Comparison of ENCODE assay signal across 19 cellular contexts in genomic region chr19:10752913-10753285, GRCh38. TPM values are rescaled to one million over a fixed set of nuclear protein-coding genes. Genes with fewer than 3 reads are reported as not detected.
DNase-seq lines count a peak whose midpoint lies in the region; ATAC-seq, FAIRE-seq and TF ChIP-seq lines count a peak whose summit lies in the region.
"Had no signal": no experiment of that assay in that cellular context is flagged by ENCODE, and none has a peak within 500 bp of the region (broad histone marks: within the 10 kb centered on the region; RNA-seq: fewer than 3 reads in every experiment).

No MANE protein-coding gene starts in this region.

- no peak overlapping the region for H3K4me3 Mint-ChIP-seq in activated CD4-positive, alpha-beta memory T cell treated with anti-CD3 and anti-CD28 coated beads for 36 hours
- no peak overlapping the region for H3K4me3 Mint-ChIP-seq in activated CD4-positive, alpha-beta memory T cell treated with anti-CD3 and anti-CD28 coated beads, Interleukin-2, amount 10 ng/mL, durations not matched to agents 7 days and 5 days
- H3K4me3 Mint-ChIP-seq in effector memory CD8-positive, alpha-beta T cell, result no peak overlapping the region
- H3K4me3 Mint-ChIP-seq: brain, mesothelial cell of epicardium had no signal

- DNase-seq in activated CD4-positive, alpha-beta memory T cell treated with anti-CD3 and anti-CD28 coated beads for 36 hours, result no peak
- DNase-seq in activated CD4-positive, alpha-beta memory T cell treated with anti-CD3 and anti-CD28 coated beads, Interleukin-2, amount 10 ng/mL, durations not matched to agents 7 days and 5 days, result no peak
- no peak for DNase-seq in effector memory CD8-positive, alpha-beta T cell
- DNase-seq in pancreas (no peak), HuH-7.5 (ENCODE audit: low spot score) (no peak)
- DNase-seq: activated effector memory CD4-positive, alpha-beta T cell treated with anti-CD3 and anti-CD28 coated beads, Interleukin-2, amount 50 U/mL, for 16 hours; Caco-2; gastrocnemius medialis; NCI-H1417 treated with DMSO at 0.1 percent for 48 hours; NCI-H345; SJCRH30 had no signal

- 96 to 100% methylated on average over 4 of the region's 4 CpGs for WGBS in pancreas, 2 donors

- no peaks in the 10 kb centered on the region for H3K27me3 Mint-ChIP-seq in activated CD4-positive, alpha-beta memory T cell treated with anti-CD3 and anti-CD28 coated beads for 36 hours
- H3K27me3 Mint-ChIP-seq in activated CD4-positive, alpha-beta memory T cell treated with anti-CD3 and anti-CD28 coated beads, Interleukin-2, amount 10 ng/mL, durations not matched to agents 7 days and 5 days, result no peaks in the 10 kb centered on the region
- no peaks in the 10 kb centered on the region for H3K27me3 Mint-ChIP-seq in effector memory CD8-positive, alpha-beta T cell
- H3K27me3 Mint-ChIP-seq: brain had no signal

- H3K36me3 Mint-ChIP-seq in activated CD4-positive, alpha-beta memory T cell treated with anti-CD3 and anti-CD28 coated beads for 36 hours, result peaks cover 2% of the 10 kb centered on the region
- peaks cover 26% of the 10 kb centered on the region for H3K36me3 Mint-ChIP-seq in activated CD4-positive, alpha-beta memory T cell treated with anti-CD3 and anti-CD28 coated beads, Interleukin-2, amount 10 ng/mL, durations not matched to agents 7 days and 5 days (ENCODE audit: low read depth)
- H3K36me3 Mint-ChIP-seq in effector memory CD8-positive, alpha-beta T cell (ENCODE audit: insufficient read depth), result peaks cover 43% of the 10 kb centered on the region
- H3K36me3 Mint-ChIP-seq: mesothelial cell of epicardium had no signal

- intact Hi-C loops in activated CD4-positive, alpha-beta memory T cell treated with anti-CD3 and anti-CD28 coated beads for 36 hours (cut with micrococcal nuclease), result no loop called here
- intact Hi-C loops in pancreas (cut with DNase I), result no loop called here

- POLR2A ChIA-PET in activated CD4-positive, alpha-beta memory T cell treated with anti-CD3 and anti-CD28 coated beads for 36 hours (lab: Charles Lee), result no interaction called here
- POLR2A ChIA-PET in activated CD4-positive, alpha-beta memory T cell treated with anti-CD3 and anti-CD28 coated beads, Interleukin-2, amount 10 ng/mL, durations not matched to agents 7 days and 5 days (lab: Charles Lee), result interaction anchor here (0.6 to 1.2 kb wide), 2 partner anchors 20 to 21 kb away, joined by 3 read pairs; no protein-coding TSS in a partner anchor
- POLR2A ChIA-PET in HEK293 (lab: Yijun Ruan, JAX), result no interaction called here

- H3K4me1 Mint-ChIP-seq in activated CD4-positive, alpha-beta memory T cell treated with anti-CD3 and anti-CD28 coated beads for 36 hours (ENCODE audit: low read depth), result peaks cover 75% of the 10 kb centered on the region
- peaks cover 82% of the 10 kb centered on the region for H3K4me1 Mint-ChIP-seq in activated CD4-positive, alpha-beta memory T cell treated with anti-CD3 and anti-CD28 coated beads, Interleukin-2, amount 10 ng/mL, durations not matched to agents 7 days and 5 days
- H3K4me1 Mint-ChIP-seq in effector memory CD8-positive, alpha-beta T cell (ENCODE audit: low read depth in 2 of 2), result peaks cover 52 to 71% of the 10 kb centered on the region in 2 donors
- H3K4me1 Mint-ChIP-seq: mesothelial cell of epicardium had no signal

- H3K36me3 ChIP-seq in HEK293 (ENCODE audit: control insufficient read depth in 2 of 2, insufficient read depth in 1 of 2, low read length in 2 of 2), result no peaks in the 10 kb centered on the region; a peak in 1 of 3 replicates
- no peaks in the 10 kb centered on the region for H3K36me3 ChIP-seq in pancreas
- H3K36me3 ChIP-seq: gastrocnemius medialis, SJCRH30 had no signal

- H3K4me3 ChIP-seq in HEK293 (ENCODE audit: low read depth, low read length) (no peak overlapping the region), pancreas (no peak overlapping the region)
- H3K4me3 ChIP-seq: gastrocnemius medialis, SJCRH30 had no signal

- CTCF ChIA-PET in activated CD4-positive, alpha-beta memory T cell treated with anti-CD3 and anti-CD28 coated beads for 36 hours (lab: Charles Lee), result interaction anchor here (2.8 kb wide), 1 partner anchor 36 kb away, joined by 10 read pairs; the partner anchor contains the start of gene DNM2
- CTCF ChIA-PET in activated CD4-positive, alpha-beta memory T cell treated with anti-CD3 and anti-CD28 coated beads, Interleukin-2, amount 10 ng/mL, durations not matched to agents 7 days and 5 days (lab: Charles Lee), result no interaction called here
- CTCF ChIA-PET in HEK293 (lab: Yijun Ruan, JAX), result interaction anchor here (2.1 kb wide), 1 partner anchor 35 kb away, joined by 7 read pairs; the partner anchor contains the start of gene DNM2

- peaks cover 4% of the 10 kb centered on the region; the same call in 1 of the 2 replicates for H3K4me1 ChIP-seq in HEK293 (ENCODE audit: control insufficient read depth, insufficient read depth, low read length)
- peaks cover 40 to 49% (median 42%) of the 10 kb centered on the region in 3 donors for H3K4me1 ChIP-seq in pancreas
- H3K4me1 ChIP-seq: Caco-2 had no signal

- H3K27ac ChIP-seq in HEK293 (ENCODE audit: extremely low read depth, low read depth, low read length) (no peak overlapping the region), pancreas (peak overlapping the region in 3 of 4 donors; percentile 80 to 96 (median 91))
- H3K27ac ChIP-seq: KMS-11, SJCRH30 had no signal

- no peak for ATAC-seq in effector memory CD8-positive, alpha-beta T cell (replicated peaks)
- ATAC-seq in pancreas, result no peak
- ATAC-seq in HG02642 (IDR thresholded peaks at IDR 0.05; ENCODE audit: poor library complexity, unreplicated experiment), result no peak
- no peak for ATAC-seq in GM19452 (IDR thresholded peaks at IDR 0.05; ENCODE audit: unreplicated experiment)
- ATAC-seq: gastrocnemius medialis had no signal

- no peaks in the 10 kb centered on the region for H3K27me3 ChIP-seq in pancreas
- H3K27me3 ChIP-seq: gastrocnemius medialis, SJCRH30 had no signal

- peak overlapping the region; percentile 42 for H3K27ac Mint-ChIP-seq in activated CD4-positive, alpha-beta memory T cell treated with anti-CD3 and anti-CD28 coated beads for 36 hours
- H3K27ac Mint-ChIP-seq in activated CD4-positive, alpha-beta memory T cell treated with anti-CD3 and anti-CD28 coated beads, Interleukin-2, amount 10 ng/mL, durations not matched to agents 7 days and 5 days, result no peak overlapping the region
- peak overlapping the region; percentile 91 to 94 for H3K27ac Mint-ChIP-seq in effector memory CD8-positive, alpha-beta T cell

- H3K9me3 ChIP-seq in HEK293 (ENCODE audit: control insufficient read depth, insufficient read depth, low read depth, low read length) (no peaks in the 10 kb centered on the region), pancreas (no peaks in the 10 kb centered on the region)
- H3K9me3 ChIP-seq: Caco-2, gastrocnemius medialis, SJCRH30 had no signal

- no peaks in the 10 kb centered on the region for H3K9me3 Mint-ChIP-seq in activated CD4-positive, alpha-beta memory T cell treated with anti-CD3 and anti-CD28 coated beads for 36 hours
- no peaks in the 10 kb centered on the region for H3K9me3 Mint-ChIP-seq in activated CD4-positive, alpha-beta memory T cell treated with anti-CD3 and anti-CD28 coated beads, Interleukin-2, amount 10 ng/mL, durations not matched to agents 7 days and 5 days
- no peaks in the 10 kb centered on the region for H3K9me3 Mint-ChIP-seq in effector memory CD8-positive, alpha-beta T cell
- H3K9me3 Mint-ChIP-seq: brain, mesothelial cell of epicardium had no signal

- TF ChIP-seq CTCF in HEK293 (tag by site-specific recombination; IDR thresholded peaks at IDR 0.05) (no peak), pancreas (IDR thresholded peaks at IDR 0.05) (no peak)

- FAIRE-seq in pancreas (lab: Jason Lieb, UNC), result no peak
- FAIRE-seq: GM12892, TTC549 had no signal

TF ChIP-seq in HEK293, 187 proteins besides CTCF, POLR2A, EP300 and RAD21:
- TF ChIP-seq ZNF121 (tag by site-specific recombination; IDR thresholded peaks at IDR 0.05) (peak; percentile 59; the same call in 1 of the 2 replicates), PRDM6 (tag by site-specific recombination; IDR thresholded peaks at IDR 0.05) (no peak)

RNA-seq across cellular contexts. Expression of gene DNM2, which starts 35.0 kb away (rescaled TPM):
- 100 to 1,000 TPM; 171 to 173 TPM for total RNA-seq in activated CD4-positive, alpha-beta memory T cell treated with anti-CD3 and anti-CD28 coated beads for 36 hours
- total RNA-seq in activated CD4-positive, alpha-beta memory T cell treated with anti-CD3 and anti-CD28 coated beads, Interleukin-2, amount 10 ng/mL, durations not matched to agents 7 days and 5 days, result 100 to 1,000 TPM; 277 to 288 TPM
- total RNA-seq in pancreas, result 10 to 100 TPM; 52.5 to 94.8 (median 87.9) TPM
- polyA plus RNA-seq in pancreas, result 100 to 1,000 TPM in 1 of 2 donors, 10 to 100 TPM in 1; 88.6 to 115 TPM

RNA-seq across cellular contexts. Expression of gene QTRT1, which starts 51.7 kb away (rescaled TPM):
- total RNA-seq in activated CD4-positive, alpha-beta memory T cell treated with anti-CD3 and anti-CD28 coated beads for 36 hours, result 10 to 100 TPM; 43.1 to 47.4 TPM
- 10 to 100 TPM; 24.0 to 26.4 TPM for total RNA-seq in activated CD4-positive, alpha-beta memory T cell treated with anti-CD3 and anti-CD28 coated beads, Interleukin-2, amount 10 ng/mL, durations not matched to agents 7 days and 5 days
- 10 to 100 TPM; 42.5 to 70.7 (median 56.6) TPM for total RNA-seq in pancreas
- polyA plus RNA-seq in pancreas, result 100 to 1,000 TPM; 410 to 432 TPM
